Comparison of ENCODE assay signal across 8 cellular contexts in the genomic region with DNA sequence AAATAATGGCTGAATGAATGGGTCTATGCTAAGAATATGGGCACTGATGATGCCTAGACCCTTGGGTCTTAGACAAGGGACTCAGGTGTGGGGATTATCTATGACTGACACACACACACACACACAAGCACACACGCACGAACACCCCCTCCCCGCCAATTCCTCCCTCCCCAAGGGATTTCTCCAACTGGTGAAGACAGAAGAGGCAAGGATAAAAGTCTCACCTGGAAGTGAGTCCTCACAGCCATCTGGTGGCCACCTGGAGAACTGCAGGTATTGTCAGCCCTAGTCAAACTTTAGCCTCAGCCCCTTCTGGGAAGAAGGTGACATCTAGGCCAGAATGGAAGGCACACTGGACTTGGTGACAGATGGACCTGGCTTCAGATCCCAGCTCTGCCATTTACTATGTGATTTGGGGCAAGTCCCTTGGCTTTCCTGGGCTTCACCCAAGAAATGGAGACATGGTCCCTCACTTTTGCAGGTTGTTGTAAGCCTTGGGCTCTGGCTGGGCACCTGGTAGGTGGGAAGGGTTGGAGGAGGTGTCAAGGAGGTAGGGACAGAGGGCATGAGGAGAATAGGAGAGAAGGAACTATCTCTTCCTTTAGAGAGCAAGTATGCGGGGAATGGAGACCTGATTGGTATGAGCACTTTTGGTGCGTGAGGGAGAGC. TPM values are rescaled to one million over a fixed set of nuclear protein-coding genes. Genes with fewer than 3 reads are reported as not detected.
DNase-seq lines count a peak whose midpoint lies in the region; ATAC-seq and TF ChIP-seq lines count a peak whose summit lies in the region.

No MANE protein-coding gene starts in this region.

- H3K27me3 Mint-ChIP-seq in T-cell: peaks cover 0 to 3% of the 10 kb centered on the region in 2 donors

- POLR2A ChIA-PET in T-cell (lab: Charles Lee): no interaction called here

- peak overlapping the region in 1 of 2 donors; percentile 20 for H3K27ac Mint-ChIP-seq in T-cell

- no peaks in the 10 kb centered on the region for H3K9me3 Mint-ChIP-seq in T-cell

- H2AFZ ChIP-seq in KMS-11 (ENCODE audit: low read depth): no peak overlapping the region

- H3K4me1 Mint-ChIP-seq in T-cell: peaks cover 11 to 18% (median 16%) of the 10 kb centered on the region in 3 donors

- H3K9ac ChIP-seq in KMS-11: no peak overlapping the region

- no peaks in the 10 kb centered on the region for H3K4me1 ChIP-seq in KMS-11 (ENCODE audit: low read depth, poor library complexity, severe bottlenecking)

- CTCF ChIA-PET in T-cell (lab: Charles Lee): interaction anchor here (0.7 to 2.6 kb wide), 13 partner anchors 8 to 344 kb away, joined by 3 to 16 read pairs (median 4); no protein-coding TSS in a partner anchor

- H3K27me3 ChIP-seq in KMS-11 (ENCODE audit: insufficient read depth, low read depth): peaks cover 3% of the 10 kb centered on the region; the same call in 1 of the 2 replicates

- no peaks in the 10 kb centered on the region for H4K20me1 ChIP-seq in KMS-11 (ENCODE audit: insufficient read depth)

- no peaks in the 10 kb centered on the region for H3K36me3 ChIP-seq in KMS-11 (ENCODE audit: insufficient read depth)

- DNase-seq in DMS53 treated with DMSO at 0.1 percent for 48 hours (lab: John Stamatoyannopoulos, UW; ENCODE audit: unreplicated experiment) (peak; percentile 61), T-cell (peak in 32 of 34 experiments; percentile 31 to 76 (median 67)), amniotic epithelial cell (ENCODE audit: low read depth) (peak; percentile 32), inferior parietal cortex (ENCODE audit: extremely low spot score) (peak; percentile 66)
- DNase-seq in stimulated activated CD4-positive, alpha-beta T cell treated with anti-CD3 and anti-CD28 coated beads, Interleukin-4, amount 100 ng/mL, for 1 hour: peak; percentile 79

- H3K4me3 ChIP-seq in KMS-11 (IDR thresholded peaks at IDR 0.05; ENCODE audit: insufficient read depth, low read depth, low read length): no peak overlapping the region

- no peaks in the 10 kb centered on the region for H3K79me2 ChIP-seq in KMS-11 (ENCODE audit: insufficient read depth, low read depth)

- H3K27ac ChIP-seq in KMS-11: no peak overlapping the region

- ATAC-seq in T-cell (replicated peaks in 1 of 4) (peak in 2 of 4 experiments; percentile 16 to 18), GM21825 (IDR thresholded peaks at IDR 0.05; ENCODE audit: unreplicated experiment) (no peak), GM21367 (IDR thresholded peaks at IDR 0.05; ENCODE audit: unreplicated experiment) (no peak)

- TF ChIP-seq CTCF in KMS-11 (conservative IDR thresholded peaks at IDR 0.05; ENCODE audit: low read depth, low read length): peak; percentile 93

- H3K36me3 Mint-ChIP-seq in T-cell: no peaks in the 10 kb centered on the region

- no peak overlapping the region for H3K4me2 ChIP-seq in KMS-11

- H3K4me3 Mint-ChIP-seq in T-cell: no peak overlapping the region

RNA-seq across cellular contexts. Expression of a gene that starts 4.0 kb away (rescaled TPM):
- under 1 TPM in 2 of 5 donors, not detected in 3; 0.21 to 0.35 TPM for total RNA-seq in T-cell

RNA-seq across cellular contexts. Expression of a gene that starts 5.3 kb away (rescaled TPM):
- not detected for total RNA-seq in T-cell

RNA-seq across cellular contexts. Expression of a gene that starts 13.8 kb away (rescaled TPM):
- total RNA-seq in T-cell: under 1 TPM in 3 of 5 donors, not detected in 2; 0.26 to 0.44 (median 0.38) TPM

RNA-seq across cellular contexts. Expression of a gene that starts 21.7 kb away (rescaled TPM):
- 10 to 100 TPM in 3 of 5 donors, 1 to 10 TPM in 2; 7.0 to 31.1 (median 12.8) TPM for total RNA-seq in T-cell

RNA-seq across cellular contexts. Expression of a gene that starts 46.6 kb away (rescaled TPM):
- total RNA-seq in T-cell: 100 to 1,000 TPM; 169 to 240 (median 199) TPM
